In genomic region chr4:99126376-99126775, GRCh38 we compare ENCODE assay signal across 11 cellular contexts. TPM values are rescaled to one million over a fixed set of nuclear protein-coding genes. Genes with fewer than 3 reads are reported as not detected.
"Had no signal": no experiment of that assay in that cellular context is flagged by ENCODE, and none has a peak within 500 bp of the region (broad histone marks: within the 10 kb centered on the region; RNA-seq: fewer than 3 reads in every experiment).

No MANE protein-coding gene starts in this region.

- H2AFZ ChIP-seq: GM23248, GM23338 had no signal

- H3K27ac ChIP-seq: GM23248 had no signal

- H3K4me1 ChIP-seq: HAP-1 had no signal

- H3K4me2 ChIP-seq: GM23338 had no signal

- H3K4me3 ChIP-seq: GM23248, GM23338, HAP-1 had no signal

- ATAC-seq: GM23338, HCT116 had no signal

- H3K9ac ChIP-seq: GM23248 had no signal

- H3K36me3 ChIP-seq: HAP-1 had no signal

- H3K9me3 ChIP-seq: HAP-1 had no signal

- DNase-seq: GM23248, GOT3, H7, H9, HCEC 1CT, HFFc6 had no signal

RNA-seq across cellular contexts. Expression of gene ADH4, which starts 17.7 kb away (rescaled TPM):
- total RNA-seq: GM23248, GM23338, H1, H4, H9, HFFc6 had no signal
- polyA plus RNA-seq: GM23248, GM23338, H1 had no signal
